2 cellular contexts compared by ENCODE assay signal in the genomic region with DNA sequence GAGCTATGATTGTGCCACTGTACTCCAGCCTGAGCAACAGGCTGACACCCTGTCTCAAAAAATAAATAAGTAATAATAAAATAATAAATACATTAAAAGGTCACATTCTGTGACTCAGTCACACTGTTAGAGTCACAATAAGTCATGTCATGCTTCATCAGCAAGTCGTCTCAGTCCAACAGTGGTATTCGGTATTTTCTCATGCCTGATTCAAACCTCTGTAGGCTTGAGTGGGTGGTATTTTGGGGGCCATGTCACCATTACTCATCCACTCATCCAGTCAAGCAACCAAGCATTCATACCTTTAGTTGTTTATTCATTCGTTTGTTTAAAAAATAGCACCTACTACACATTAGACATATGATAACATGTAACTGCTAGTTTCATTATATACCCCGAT.
TF ChIP-seq lines count a peak whose summit lies in the region.

No MANE protein-coding gene starts in this region.

TF ChIP-seq in IMR-90, 13 proteins besides CTCF, POLR2A, EP300 and RAD21:
- TF ChIP-seq CHD1 (IDR thresholded peaks at IDR 0.05; ENCODE audit: low read depth, low read length) = no peak
- TF ChIP-seq RFX5 (IDR thresholded peaks at IDR 0.05; ENCODE audit: low read depth, low read length) = no peak
- TF ChIP-seq NFE2L2 (IDR thresholded peaks at IDR 0.05; ENCODE audit: low read depth, low read length) = peak; percentile 35; the same call in 1 of the 2 replicates
TF ChIP-seq in IMR-90: peak in this region for 1.

TF ChIP-seq in K562, 482 proteins besides CTCF, POLR2A, EP300 and RAD21:
- TF ChIP-seq U2AF1 (optimal IDR thresholded peaks at IDR 0.05; ENCODE audit: low read depth, low read length) (no peak), EGR1 (conservative IDR thresholded peaks at IDR 0.05) (peak; percentile 29; the same call in 1 of the 2 replicates), POLR2B (IDR thresholded peaks at IDR 0.05; ENCODE audit: low read depth, partially characterized antibody) (no peak)
- TF ChIP-seq, protein P1, sequence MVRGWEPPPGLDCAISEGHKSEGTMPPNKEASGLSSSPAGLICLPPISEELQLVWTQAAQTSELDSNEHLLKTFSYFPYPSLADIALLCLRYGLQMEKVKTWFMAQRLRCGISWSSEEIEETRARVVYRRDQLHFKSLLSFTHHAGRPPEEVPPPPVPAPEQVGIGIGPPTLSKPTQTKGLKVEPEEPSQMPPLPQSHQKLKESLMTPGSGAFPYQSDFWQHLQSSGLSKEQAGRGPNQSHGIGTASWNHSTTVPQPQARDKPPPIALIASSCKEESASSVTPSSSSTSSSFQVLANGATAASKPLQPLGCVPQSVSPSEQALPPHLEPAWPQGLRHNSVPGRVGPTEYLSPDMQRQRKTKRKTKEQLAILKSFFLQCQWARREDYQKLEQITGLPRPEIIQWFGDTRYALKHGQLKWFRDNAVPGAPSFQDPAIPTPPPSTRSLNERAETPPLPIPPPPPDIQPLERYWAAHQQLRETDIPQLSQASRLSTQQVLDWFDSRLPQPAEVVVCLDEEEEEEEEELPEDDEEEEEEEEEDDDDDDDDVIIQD (CRISPR knock-in tag; IDR thresholded peaks at IDR 0.05) = no peak
